ENCODE assay signal across 20 cellular contexts in the genomic region with DNA sequence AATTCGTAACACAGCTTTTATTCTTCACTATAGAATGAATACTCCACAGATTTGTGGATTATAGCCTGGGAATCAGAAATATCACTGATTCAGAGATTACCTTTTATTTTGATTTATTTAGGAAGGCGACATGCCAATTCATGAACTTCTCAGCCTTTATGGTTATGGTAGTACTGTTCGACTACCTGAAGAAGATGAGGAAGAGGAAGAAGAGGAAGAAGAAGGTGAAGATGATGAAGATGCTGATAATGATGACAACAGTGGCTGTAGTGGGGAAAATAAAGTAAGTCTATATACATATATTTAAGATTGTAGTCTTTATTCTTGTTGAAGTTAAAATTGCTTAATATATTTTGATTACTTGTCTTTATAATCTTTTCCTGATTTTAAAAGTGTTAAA.
"Had no signal": no experiment of that assay in that cellular context is flagged by ENCODE, and none has a peak within 500 bp of the region (broad histone marks: within the 10 kb centered on the region; RNA-seq: fewer than 3 reads in every experiment).

No MANE protein-coding gene starts in this region.

- DNase-seq: effector memory CD8-positive, alpha-beta T cell; gastrocnemius medialis; islet precursor cell; nucleus accumbens; pancreas; right cardiac atrium; small intestine; stimulated activated CD4-positive, alpha-beta T cell treated with anti-CD3 and anti-CD28 coated beads, Interleukin-12 subunit alpha, Interleukin-12 subunit beta, amount 100 ng/mL, for 4 hours; stimulated activated naive CD4-positive, alpha-beta T cell treated with Interleukin-2 at 50 U/mL for 16 hours; tibial artery; upper lobe of left lung; uterus had no signal

- H3K9me3 Mint-ChIP-seq: dendritic cell treated with granulocyte-macrophage colony-stimulating factor and Interleukin-4, amounts not matched to agents 40 ng/mL and 50 ng/mL, for 4 days; effector memory CD8-positive, alpha-beta T cell; mesothelial cell of epicardium; natural killer cell treated with Interleukin-12 subunit alpha and Interleukin-12 subunit beta and Interleukin-15 and Interleukin-18, amount 100 ng/mL, for 72 hours; neural progenitor cell had no signal

- H3K27me3 ChIP-seq: esophagus muscularis mucosa, gastrocnemius medialis, neural progenitor cell, pancreas, tibial artery, upper lobe of left lung, uterus had no signal

- H3K9me3 ChIP-seq: esophagus muscularis mucosa, gastrocnemius medialis, pancreas, tibial artery, upper lobe of left lung, uterus had no signal

- H3K36me3 ChIP-seq: uterus had no signal

- H3K4me3 ChIP-seq: esophagus muscularis mucosa, gastrocnemius medialis, neural progenitor cell, pancreas, tibial artery, upper lobe of left lung, uterus had no signal

- H3K4me1 Mint-ChIP-seq: neural progenitor cell had no signal

- ATAC-seq: effector memory CD8-positive, alpha-beta T cell; gastrocnemius medialis; left lobe of liver; natural killer cell treated with Interleukin-12 subunit alpha and Interleukin-12 subunit beta and Interleukin-15 and Interleukin-18, amount 100 ng/mL, for 72 hours; pancreas; right cardiac atrium had no signal

- H3K27me3 Mint-ChIP-seq: dendritic cell treated with granulocyte-macrophage colony-stimulating factor and Interleukin-4, amounts not matched to agents 40 ng/mL and 50 ng/mL, for 4 days; effector memory CD8-positive, alpha-beta T cell; natural killer cell treated with Interleukin-12 subunit alpha and Interleukin-12 subunit beta and Interleukin-15 and Interleukin-18, amount 100 ng/mL, for 72 hours; progenitor cell of endocrine pancreas had no signal

- H3K27ac ChIP-seq: epithelial cell of prostate, esophagus muscularis mucosa, gastrocnemius medialis, neural progenitor cell, pancreas, tibial artery, upper lobe of left lung, uterus had no signal

- H3K27ac Mint-ChIP-seq: dendritic cell treated with granulocyte-macrophage colony-stimulating factor and Interleukin-4, amounts not matched to agents 40 ng/mL and 50 ng/mL, for 4 days; effector memory CD8-positive, alpha-beta T cell; mesothelial cell of epicardium; neural progenitor cell; progenitor cell of endocrine pancreas had no signal

- H3K4me1 ChIP-seq: gastrocnemius medialis, neural progenitor cell, uterus had no signal

- H3K4me3 Mint-ChIP-seq: dendritic cell treated with granulocyte-macrophage colony-stimulating factor and Interleukin-4, amounts not matched to agents 40 ng/mL and 50 ng/mL, for 4 days; effector memory CD8-positive, alpha-beta T cell; mesothelial cell of epicardium; natural killer cell treated with Interleukin-12 subunit alpha and Interleukin-12 subunit beta and Interleukin-15 and Interleukin-18, amount 100 ng/mL, for 72 hours; neural progenitor cell had no signal
